Comparison of ENCODE assay signal across 6 cellular contexts in genomic region chr5:181189363-181189961, GRCh38. TPM values are rescaled to one million over a fixed set of nuclear protein-coding genes. Genes with fewer than 3 reads are reported as not detected.
DNase-seq lines count a peak whose midpoint lies in the region; ATAC-seq and TF ChIP-seq lines count a peak whose summit lies in the region.

No MANE protein-coding gene starts in this region.

- H3K36me3 ChIP-seq in ACC112 (ENCODE audit: insufficient read depth, low read length) (no peaks in the 10 kb centered on the region), fibroblast of lung (ENCODE audit: control insufficient read depth, insufficient read depth, low read length) (no peaks in the 10 kb centered on the region)

- peak overlapping the region; percentile 81 for H3K4me3 ChIP-seq in ACC112 (ENCODE audit: low read depth, low read length)
- peak overlapping the region; percentile 82 to 96 (median 85) for H3K4me3 ChIP-seq in fibroblast of lung (replicated peaks in 1 of 4; ENCODE audit: control extremely low read depth in 1 of 4, insufficient read depth in 1 of 4, low read depth in 3 of 4, low read length in 4 of 4)

- H3K4me1 ChIP-seq in ACC112 (ENCODE audit: control insufficient read depth, insufficient read depth, low read length, unreplicated experiment) = peaks cover 13% of the 10 kb centered on the region
- no peaks in the 10 kb centered on the region for H3K4me1 ChIP-seq in fibroblast of lung (ENCODE audit: control insufficient read depth, extremely low read depth, insufficient read depth, low read length)

- peaks cover 34% of the 10 kb centered on the region for H3K4me1 Mint-ChIP-seq in T-helper 1 cell treated with Interleukin-12 subunit alpha and Interleukin-12 subunit beta and Interleukin-4 antibody, amounts not matched to agents 30 μg/mL and 1 μg/mL, for 36 hours (ENCODE audit: low read depth)

- peak overlapping the region; percentile 41 for H3K9ac ChIP-seq in fibroblast of lung (ENCODE audit: insufficient read depth, low read length)

- no peaks in the 10 kb centered on the region for H3K9me3 Mint-ChIP-seq in T-helper 1 cell treated with Interleukin-12 subunit alpha and Interleukin-12 subunit beta and Interleukin-4 antibody, amounts not matched to agents 30 μg/mL and 1 μg/mL, for 36 hours

- H3K9me3 ChIP-seq in fibroblast of lung (ENCODE audit: control insufficient read depth, insufficient read depth, low read depth, low read length) = no peaks in the 10 kb centered on the region

- peak overlapping the region; percentile 92 for H3K4me3 Mint-ChIP-seq in T-helper 1 cell treated with Interleukin-12 subunit alpha and Interleukin-12 subunit beta and Interleukin-4 antibody, amounts not matched to agents 30 μg/mL and 1 μg/mL, for 36 hours

- H2AFZ ChIP-seq in ACC112 (ENCODE audit: low read length, unreplicated experiment) (peak overlapping the region; percentile 19), fibroblast of lung (ENCODE audit: low read length) (peak overlapping the region; percentile 92)

- DNase-seq in fibroblast of lung (ENCODE audit: low read depth in 2 of 2) (peak; percentile 33 to 42), NCI-H2081 treated with DMSO at 0.1 percent for 48 hours (lab: John Stamatoyannopoulos, UW) (no peak)
- DNase-seq in stimulated activated CD4-positive, alpha-beta T cell treated with anti-CD3 and anti-CD28 coated beads, Interleukin-2, amount 100 ng/mL, for 24 hours = peak; percentile 67 to 69

- H3K27ac Mint-ChIP-seq in T-helper 1 cell treated with Interleukin-12 subunit alpha and Interleukin-12 subunit beta and Interleukin-4 antibody, amounts not matched to agents 30 μg/mL and 1 μg/mL, for 36 hours = peak overlapping the region; percentile 94

- peaks cover 13% of the 10 kb centered on the region for H3K27me3 Mint-ChIP-seq in T-helper 1 cell treated with Interleukin-12 subunit alpha and Interleukin-12 subunit beta and Interleukin-4 antibody, amounts not matched to agents 30 μg/mL and 1 μg/mL, for 36 hours (ENCODE audit: low read depth)

- TF ChIP-seq CTCF in fibroblast of lung (conservative IDR thresholded peaks at IDR 0.05 in 1 of 2, IDR thresholded peaks at IDR 0.05 in 1 of 2; ENCODE audit: low read depth in 1 of 2, low read length in 2 of 2) = no peak

- no peak for ATAC-seq in HG03378 (IDR thresholded peaks at IDR 0.05; ENCODE audit: unreplicated experiment)

- H3K27me3 ChIP-seq in ACC112 (ENCODE audit: insufficient read depth, low read length) (no peaks in the 10 kb centered on the region; the same call in 1 of the 2 replicates), fibroblast of lung (ENCODE audit: control insufficient read depth, insufficient read depth, low read length) (no peaks in the 10 kb centered on the region)

- peaks cover 11% of the 10 kb centered on the region for H3K36me3 Mint-ChIP-seq in T-helper 1 cell treated with Interleukin-12 subunit alpha and Interleukin-12 subunit beta and Interleukin-4 antibody, amounts not matched to agents 30 μg/mL and 1 μg/mL, for 36 hours (ENCODE audit: low read depth)

- H3K27ac ChIP-seq in ACC112 (ENCODE audit: low read depth, low read length) (no peak overlapping the region), fibroblast of lung (ENCODE audit: insufficient read depth, low read length) (peak overlapping the region; percentile 32)

- peak overlapping the region; percentile 98 for H3K4me2 ChIP-seq in fibroblast of lung (ENCODE audit: extremely low read depth, insufficient read depth, low read length)

- no peaks in the 10 kb centered on the region for H4K20me1 ChIP-seq in fibroblast of lung (ENCODE audit: control insufficient read depth, extremely low read depth, insufficient read depth, low read length)

- H3K79me2 ChIP-seq in ACC112 (ENCODE audit: control insufficient read depth, insufficient read depth, low read length, unreplicated experiment) (no peaks in the 10 kb centered on the region), fibroblast of lung (ENCODE audit: control insufficient read depth, insufficient read depth, low read length) (no peaks in the 10 kb centered on the region)

RNA-seq across cellular contexts. Expression of gene TRIM7, which starts 15.5 kb away (rescaled TPM):
- total RNA-seq in fibroblast of lung = 2.3 and 7.3 TPM in 2 replicates
- polyA plus RNA-seq in fibroblast of lung = 4.7 and 6.9 TPM in 2 replicates
- 6.2 and 7.8 TPM in 2 replicates for polyA plus RNA-seq in fibroblast of lung (2012)
- polyA minus RNA-seq in fibroblast of lung (ENCODE audit: low replicate concordance) = 0.55 and 1.9 TPM in 2 replicates

RNA-seq across cellular contexts. Expression of gene TRIM41, which starts 33.6 kb away (rescaled TPM):
- total RNA-seq in fibroblast of lung = 13.9 and 17.0 TPM in 2 replicates
- polyA plus RNA-seq in fibroblast of lung = 8.3 and 11.0 TPM in 2 replicates
- polyA plus RNA-seq in fibroblast of lung (2012) = 15.1 and 19.1 TPM in 2 replicates
- 10.5 and 10.8 TPM in 2 replicates for polyA minus RNA-seq in fibroblast of lung (ENCODE audit: low replicate concordance)

RNA-seq across cellular contexts. Expression of gene OR2V2, which starts 42.1 kb away (rescaled TPM):
- total RNA-seq in fibroblast of lung = not detected in 2 replicates
- not detected in 2 replicates for polyA plus RNA-seq in fibroblast of lung
- polyA plus RNA-seq in fibroblast of lung (2012) = not detected in 2 replicates
- not detected in 2 replicates for polyA minus RNA-seq in fibroblast of lung (ENCODE audit: low replicate concordance)

RNA-seq across cellular contexts. Expression of gene RACK1, which starts 54.2 kb away (rescaled TPM):
- 4,649 and 6,091 TPM in 2 replicates for total RNA-seq in fibroblast of lung
- polyA plus RNA-seq in fibroblast of lung = 3,014 and 3,409 TPM in 2 replicates
- 2,910 and 3,137 TPM in 2 replicates for polyA plus RNA-seq in fibroblast of lung (2012)
- 11,904 and 12,258 TPM in 2 replicates for polyA minus RNA-seq in fibroblast of lung (ENCODE audit: low replicate concordance)

RNA-seq across cellular contexts. Expression of gene OR2V1, which starts 58.5 kb away (rescaled TPM):
- not detected in 2 replicates for total RNA-seq in fibroblast of lung
- not detected in 2 replicates for polyA plus RNA-seq in fibroblast of lung
- polyA plus RNA-seq in fibroblast of lung (2012) = not detected in 2 replicates
- polyA minus RNA-seq in fibroblast of lung (ENCODE audit: low replicate concordance) = not detected in 2 replicates
